8 cellular contexts compared by ENCODE assay signal in the genomic region with DNA sequence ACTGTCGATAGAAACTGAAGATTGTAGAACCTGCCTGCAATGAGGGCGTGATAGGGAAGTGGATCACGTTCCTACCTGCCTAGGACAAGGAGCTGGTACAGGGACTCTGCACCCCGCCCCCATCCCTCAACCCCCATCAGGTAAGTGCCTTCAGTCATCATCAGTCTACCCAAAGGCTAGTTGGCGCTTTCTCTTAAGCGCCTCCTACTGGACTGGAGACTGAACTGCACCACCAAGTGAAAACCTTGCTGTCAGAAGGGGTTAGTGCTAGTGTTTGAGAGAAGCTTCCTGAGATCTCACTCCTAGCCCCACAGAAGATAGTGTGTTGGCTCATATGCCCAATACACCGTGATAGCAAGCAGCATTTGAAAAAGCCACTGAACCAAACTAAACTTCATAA.
DNase-seq lines count a peak whose midpoint lies in the region; ATAC-seq and TF ChIP-seq lines count a peak whose summit lies in the region.

No MANE protein-coding gene starts in this region.

- DNase-seq in Karpas-422 (peak; percentile 52), glutamatergic neuron (no peak), adrenal gland (no peak), NCI-H1092 (lab: John Stamatoyannopoulos, UW) (no peak)
- DNase-seq in activated effector memory CD4-positive, alpha-beta T cell treated with Interleukin-2 at 50 U/mL for 16 hours = no peak

- H3K36me3 ChIP-seq in Karpas-422 (ENCODE audit: insufficient read depth, low read length) = no peaks in the 10 kb centered on the region
- H3K36me3 ChIP-seq in adrenal gland (replicated peaks in 1 of 2) = no peaks in the 10 kb centered on the region

- no peaks in the 10 kb centered on the region for H3K9me2 ChIP-seq in Karpas-422 (replicated peaks; ENCODE audit: insufficient read depth, low read length)

- H3K4me1 Mint-ChIP-seq in glutamatergic neuron (ENCODE audit: low read depth, unreplicated experiment) = peaks cover 6% of the 10 kb centered on the region

- no peak overlapping the region for H2AFZ ChIP-seq in Karpas-422 (ENCODE audit: low read length)

- H3K27me3 ChIP-seq in Karpas-422 (ENCODE audit: low read length) (no peaks in the 10 kb centered on the region), adrenal gland (no peaks in the 10 kb centered on the region)

- peaks cover 2% of the 10 kb centered on the region for H3K9me3 ChIP-seq in Karpas-422 (ENCODE audit: low read length)
- no peaks in the 10 kb centered on the region for H3K9me3 ChIP-seq in adrenal gland (replicated peaks in 1 of 3)

- ATAC-seq in GM21447 (IDR thresholded peaks at IDR 0.05; ENCODE audit: unreplicated experiment) (peak; percentile 66), HG02970 (IDR thresholded peaks at IDR 0.05; ENCODE audit: low FRiP score, unreplicated experiment) (no peak)

- no peaks in the 10 kb centered on the region for H3K79me2 ChIP-seq in Karpas-422 (ENCODE audit: low read length)

- no peak overlapping the region for H3K27ac Mint-ChIP-seq in glutamatergic neuron (ENCODE audit: unreplicated experiment)

- H3K4me1 ChIP-seq in Karpas-422 (ENCODE audit: low read length) (no peaks in the 10 kb centered on the region), adrenal gland (replicated peaks in 1 of 2) (no peaks in the 10 kb centered on the region)

- no peak overlapping the region for H3K9ac ChIP-seq in Karpas-422 (ENCODE audit: low read length)

- H3K27ac ChIP-seq in Karpas-422 (ENCODE audit: low read length) = no peak overlapping the region
- H3K27ac ChIP-seq in adrenal gland = no peak overlapping the region

- no peak overlapping the region for H3K4me3 Mint-ChIP-seq in glutamatergic neuron (ENCODE audit: unreplicated experiment)

- TF ChIP-seq POLR2A in adrenal gland (IDR thresholded peaks at IDR 0.05) = no peak

- H3K9me3 Mint-ChIP-seq in glutamatergic neuron (ENCODE audit: unreplicated experiment) = peaks cover 2% of the 10 kb centered on the region

- TF ChIP-seq CTCF in GM12875 (IDR thresholded peaks at IDR 0.05; ENCODE audit: borderline replicate concordance, insufficient read depth, low read depth, low read length) = peak; percentile 79
- peak; percentile 74 for TF ChIP-seq CTCF in glutamatergic neuron (IDR thresholded peaks at IDR 0.05; ENCODE audit: partially characterized antibody, unreplicated experiment)
- TF ChIP-seq CTCF in adrenal gland (IDR thresholded peaks at IDR 0.05) = no peak

- intact Hi-C loops in adrenal gland (cut with DNase I) = no loop called here

- no peaks in the 10 kb centered on the region for H3K27me3 Mint-ChIP-seq in glutamatergic neuron (ENCODE audit: unreplicated experiment)

- H3K4me2 ChIP-seq in Karpas-422 (ENCODE audit: low read depth, low read length, poor library complexity, severe bottlenecking) = no peak overlapping the region

- WGBS in adrenal gland, 4 donors = 52 to 82% (median 67%) methylated on average over 6 to 7 of the region's 7 CpGs

- H4K20me1 ChIP-seq in Karpas-422 (ENCODE audit: insufficient read depth, low read depth, low read length) = no peaks in the 10 kb centered on the region

- H3K36me3 Mint-ChIP-seq in glutamatergic neuron (ENCODE audit: unreplicated experiment) = no peaks in the 10 kb centered on the region

- no peak overlapping the region for H3K4me3 ChIP-seq in GM12875 (ENCODE audit: low read depth, low read length)
- no peak overlapping the region for H3K4me3 ChIP-seq in Karpas-422 (ENCODE audit: low read length)
- no peak overlapping the region for H3K4me3 ChIP-seq in adrenal gland

Comparison
In these comparisons a context has a peak if more than half of its experiments do, and no peak if none do; other contexts are left out.
1. CTCF ChIP-seq: peak in GM12875 (single experiment) and glutamatergic neuron (single experiment); none in adrenal gland (0 of 6).